In the genomic region with DNA sequence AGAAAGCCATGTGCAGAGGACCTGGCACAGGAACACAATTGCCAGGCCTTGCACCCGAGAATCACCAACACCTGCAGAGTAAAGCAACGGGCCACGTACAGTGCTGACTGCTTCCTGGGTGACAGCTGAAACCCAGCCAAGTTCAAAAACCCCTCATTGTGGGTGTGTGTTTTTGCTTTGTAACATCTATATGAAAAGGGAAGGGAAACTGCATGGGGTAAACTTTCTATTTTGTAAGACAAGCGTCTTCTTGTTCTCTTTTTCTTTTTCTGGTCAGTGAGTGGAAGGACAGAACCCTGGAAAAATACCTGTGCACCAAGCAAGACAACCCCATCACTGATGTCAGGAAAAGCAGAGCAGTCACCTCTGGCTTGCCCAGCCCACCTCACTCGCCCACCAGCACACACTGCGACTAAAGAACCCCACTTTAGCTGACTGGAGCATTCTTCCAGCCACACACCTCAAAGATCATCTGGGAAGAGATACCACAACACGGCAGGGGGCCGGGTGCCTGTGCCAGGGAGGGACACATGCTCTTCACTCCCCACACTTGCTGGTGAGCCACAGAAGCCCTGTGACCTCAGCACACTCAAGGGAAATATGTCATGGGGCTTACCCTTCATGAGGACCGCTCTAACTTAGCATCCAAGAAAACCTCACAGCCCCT, we compare ENCODE assay signal across 8 cellular contexts.
A peak's percentile ranks its signal among the peaks of the same experiment; 100 is the strongest.
DNase-seq lines count a peak whose midpoint lies in the region; ATAC-seq, FAIRE-seq and TF ChIP-seq lines count a peak whose summit lies in the region.

No MANE protein-coding gene starts in this region.

- no peak overlapping the region for H3K4me3 ChIP-seq in sigmoid colon

- peak; percentile 83 for ATAC-seq in HG03039 (IDR thresholded peaks at IDR 0.05; ENCODE audit: unreplicated experiment)

- DNase-seq in COLO668 (lab: John Stamatoyannopoulos, UW; ENCODE audit: unreplicated experiment), result peak; percentile 23
- DNase-seq in SIG-M5 treated with dmso at 0.1 percent for 504 hours (lab: John Stamatoyannopoulos, UW; ENCODE audit: unreplicated experiment), result peak; percentile 84
- no peak for DNase-seq in sigmoid colon
- DNase-seq in NCI-H1436 treated with DMSO at 0.1 percent for 48 hours (lab: John Stamatoyannopoulos, UW), result no peak
- no peak for DNase-seq in RKO (ENCODE audit: low spot score)
- no peak for DNase-seq in urothelium cell line (ENCODE audit: low spot score)

- no peak for TF ChIP-seq EP300 in sigmoid colon (IDR thresholded peaks at IDR 0.05)

- in situ Hi-C loops in GM18951 (cut with MboI; ENCODE audit: low sequenced_read_pairs, unreplicated experiment), result no loop called here

- H3K9me3 ChIP-seq in sigmoid colon, result no peaks in the 10 kb centered on the region

- intact Hi-C loops in sigmoid colon (cut with DNase I), result loop anchor here (5.0 kb wide), 1 partner anchor 41 kb away; no protein-coding TSS in a partner anchor

- H3K27me3 ChIP-seq in sigmoid colon, result no peaks in the 10 kb centered on the region

- 50 to 61% methylated on average over 9 of the region's 9 CpGs for WGBS in sigmoid colon, 2 donors

- no peaks in the 10 kb centered on the region for H3K36me3 ChIP-seq in sigmoid colon

- H3K4me1 ChIP-seq in sigmoid colon, result peaks cover 0 to 26% (median 16%) of the 10 kb centered on the region in 4 donors

- TF ChIP-seq POLR2A in GM18951 (IDR thresholded peaks at IDR 0.05; ENCODE audit: extremely low read depth, insufficient read depth, insufficient read length) (peak; percentile 44), sigmoid colon (IDR thresholded peaks at IDR 0.05) (no peak)

- TF ChIP-seq CTCF in sigmoid colon (IDR thresholded peaks at IDR 0.05), result no peak

- no peak for FAIRE-seq in urothelium cell line (lab: Jason Lieb, UNC)

- peak overlapping the region in 3 of 4 donors; percentile 3 to 76 (median 75) for H3K27ac ChIP-seq in sigmoid colon

Comparison
In these comparisons a context has a peak if more than half of its experiments do, and no peak if none do; other contexts are left out.
1. DNase-seq: peak in COLO668 (single experiment) and SIG-M5 treated with dmso at 0.1 percent for 504 hours (single experiment); none in sigmoid colon (single experiment), NCI-H1436 treated with DMSO at 0.1 percent for 48 hours (single experiment), RKO (single experiment) and urothelium cell line (single experiment).